20 cellular contexts compared by ENCODE assay signal in the genomic region with DNA sequence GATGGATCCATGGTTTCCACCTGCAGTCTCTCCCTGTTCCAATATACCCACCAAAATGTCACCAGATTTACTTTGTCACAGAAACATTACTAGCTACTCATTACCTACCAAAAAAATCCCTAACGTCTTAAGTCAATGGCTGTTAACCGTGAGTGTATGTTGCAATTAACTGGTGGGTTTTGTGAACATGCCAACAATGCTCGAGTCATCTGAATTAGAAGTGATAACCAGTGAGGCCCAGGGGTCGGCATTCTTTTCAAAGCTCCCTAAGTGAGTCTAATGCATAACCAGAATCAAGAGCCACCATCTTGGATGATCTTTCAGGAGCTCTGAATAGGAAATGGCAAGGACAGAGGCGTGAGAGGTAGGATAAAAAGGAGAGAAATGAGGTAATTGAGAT.
DNase-seq lines count a peak whose midpoint lies in the region; TF ChIP-seq lines count a peak whose summit lies in the region.
"Had no signal": no experiment of that assay in that cellular context is flagged by ENCODE, and none has a peak within 500 bp of the region (broad histone marks: within the 10 kb centered on the region; RNA-seq: fewer than 3 reads in every experiment).

No MANE protein-coding gene starts in this region.

- no peak for TF ChIP-seq POLR2A in erythroblast (IDR thresholded peaks at IDR 0.05; ENCODE audit: low read length)

- in situ Hi-C loops in brain microvascular endothelial cell (cut with HindIII; ENCODE audit: low pct_ligation_motif_present, low sequenced_read_pairs), result no loop called here

- DNase-seq in amniotic epithelial cell (ENCODE audit: low read depth), result peak; percentile 80
- peak; percentile 56 for DNase-seq in iris pigment epithelial cell (ENCODE audit: low read depth)
- peak; percentile 80 for DNase-seq in renal cortical epithelial cell (ENCODE audit: low read depth)
- DNase-seq in brain microvascular endothelial cell, result no peak
- no peak for DNase-seq in erythroblast (lab: John Stamatoyannopoulos, UW)
- no peak for DNase-seq in NCI-H1048 (lab: John Stamatoyannopoulos, UW)
- DNase-seq in CD8-positive, alpha-beta memory T cell, result no peak
- DNase-seq: COR-L47, DMS79, GM23248, H9, NCI-H1417 treated with DMSO at 0.1 percent for 48 hours, NCI-H187, NCI-H2107, NCI-H69, SJCRH30 had no signal

- CTCF ChIA-PET in HEK293 (lab: Yijun Ruan, JAX), result no interaction called here
- CTCF ChIA-PET in CD8-positive, alpha-beta memory T cell (lab: Charles Lee), result no interaction called here

- H3K4me1 Mint-ChIP-seq in CD8-positive, alpha-beta memory T cell, result no peaks in the 10 kb centered on the region
- H3K4me1 Mint-ChIP-seq: B cell, IgD-negative memory B cell had no signal

- H3K4me1 ChIP-seq in HEK293 (ENCODE audit: control insufficient read depth, insufficient read depth, low read length), result peaks cover 13% of the 10 kb centered on the region
- no peaks in the 10 kb centered on the region for H3K4me1 ChIP-seq in CD8-positive, alpha-beta memory T cell (ENCODE audit: insufficient read depth, low read length)

- H3K9me3 Mint-ChIP-seq in CD8-positive, alpha-beta memory T cell, result peaks cover 0 to 2% (median 0%) of the 10 kb centered on the region in 5 donors
- H3K9me3 Mint-ChIP-seq: H9 had no signal

- no peaks in the 10 kb centered on the region for H3K9me3 ChIP-seq in HEK293 (ENCODE audit: control insufficient read depth, insufficient read depth, low read depth, low read length)
- H3K9me3 ChIP-seq in CD8-positive, alpha-beta memory T cell (ENCODE audit: low read length), result no peaks in the 10 kb centered on the region
- H3K9me3 ChIP-seq: A549, SJCRH30 had no signal

- no peaks in the 10 kb centered on the region for H3K27me3 Mint-ChIP-seq in CD8-positive, alpha-beta memory T cell
- H3K27me3 Mint-ChIP-seq: B cell, IgD-negative memory B cell had no signal

- no peaks in the 10 kb centered on the region for H3K27me3 ChIP-seq in brain microvascular endothelial cell (replicated peaks)
- no peaks in the 10 kb centered on the region for H3K27me3 ChIP-seq in CD8-positive, alpha-beta memory T cell (ENCODE audit: insufficient read depth, low read length, poor library complexity, severe bottlenecking)
- H3K27me3 ChIP-seq: SJCRH30 had no signal

- H3K36me3 ChIP-seq in HEK293 (ENCODE audit: control insufficient read depth in 2 of 2, insufficient read depth in 1 of 2, low read length in 2 of 2), result no peaks in the 10 kb centered on the region
- no peaks in the 10 kb centered on the region for H3K36me3 ChIP-seq in brain microvascular endothelial cell (replicated peaks)
- no peaks in the 10 kb centered on the region for H3K36me3 ChIP-seq in CD8-positive, alpha-beta memory T cell (ENCODE audit: insufficient read depth, low read length)
- H3K36me3 ChIP-seq: SJCRH30 had no signal

- H3K27ac ChIP-seq in HEK293 (ENCODE audit: extremely low read depth, low read depth, low read length), result no peak overlapping the region
- H3K27ac ChIP-seq in brain microvascular endothelial cell, result no peak overlapping the region
- H3K27ac ChIP-seq in CD8-positive, alpha-beta memory T cell (ENCODE audit: low read depth, low read length), result no peak overlapping the region
- H3K27ac ChIP-seq: GM23248 had no signal

- no peak overlapping the region for H3K4me3 Mint-ChIP-seq in CD8-positive, alpha-beta memory T cell
- H3K4me3 Mint-ChIP-seq: B cell, H9, IgD-negative memory B cell had no signal

- H3K4me3 ChIP-seq in HEK293 (ENCODE audit: low read depth, low read length), result no peak overlapping the region
- no peak overlapping the region for H3K4me3 ChIP-seq in brain microvascular endothelial cell (ENCODE audit: low read depth, low read length)
- H3K4me3 ChIP-seq in CD8-positive, alpha-beta memory T cell (ENCODE audit: low read length), result no peak overlapping the region
- H3K4me3 ChIP-seq: A549, GM23248, SJCRH30 had no signal

- POLR2A ChIA-PET in HEK293 (lab: Yijun Ruan, JAX), result no interaction called here
- POLR2A ChIA-PET in CD8-positive, alpha-beta memory T cell (lab: Charles Lee), result no interaction called here

- no peaks in the 10 kb centered on the region for H3K36me3 Mint-ChIP-seq in CD8-positive, alpha-beta memory T cell
- H3K36me3 Mint-ChIP-seq: IgD-negative memory B cell had no signal

- no peak overlapping the region for H3K27ac Mint-ChIP-seq in CD8-positive, alpha-beta memory T cell
- H3K27ac Mint-ChIP-seq: B cell, H9, IgD-negative memory B cell had no signal

- TF ChIP-seq CTCF in HEK293 (tag by site-specific recombination; IDR thresholded peaks at IDR 0.05) (no peak), brain microvascular endothelial cell (IDR thresholded peaks at IDR 0.05; ENCODE audit: low read depth, low read length, missing control alignments) (no peak)

TF ChIP-seq in HEK293, 187 proteins besides CTCF, POLR2A, EP300 and RAD21:
- TF ChIP-seq SCRT2 (tag by site-specific recombination; IDR thresholded peaks at IDR 0.05), result no peak
- no peak for TF ChIP-seq ZNF473 (tag by site-specific recombination; IDR thresholded peaks at IDR 0.05)
- peak; percentile 31; the same call in 1 of the 2 replicates for TF ChIP-seq ZBTB48 (tag by site-specific recombination; IDR thresholded peaks at IDR 0.05)
- TF ChIP-seq ZNF366 (tag by site-specific recombination; conservative IDR thresholded peaks at IDR 0.05), result 0 out of 2 replicates have a peak, but pooled peaks have one; percentile 3
- no peak for TF ChIP-seq KLF8 (tag by site-specific recombination; IDR thresholded peaks at IDR 0.05)

Comparison
In these comparisons a context has a peak if more than half of its experiments do, and no peak if none do; other contexts are left out.
1. DNase-seq: peak in amniotic epithelial cell (single experiment), iris pigment epithelial cell (single experiment) and renal cortical epithelial cell (single experiment); none in brain microvascular endothelial cell (single experiment), erythroblast (0 of 2), NCI-H1048 (single experiment) and CD8-positive, alpha-beta memory T cell (0 of 5).